Comparison of ENCODE assay signal across 4 cellular contexts in the genomic region with DNA sequence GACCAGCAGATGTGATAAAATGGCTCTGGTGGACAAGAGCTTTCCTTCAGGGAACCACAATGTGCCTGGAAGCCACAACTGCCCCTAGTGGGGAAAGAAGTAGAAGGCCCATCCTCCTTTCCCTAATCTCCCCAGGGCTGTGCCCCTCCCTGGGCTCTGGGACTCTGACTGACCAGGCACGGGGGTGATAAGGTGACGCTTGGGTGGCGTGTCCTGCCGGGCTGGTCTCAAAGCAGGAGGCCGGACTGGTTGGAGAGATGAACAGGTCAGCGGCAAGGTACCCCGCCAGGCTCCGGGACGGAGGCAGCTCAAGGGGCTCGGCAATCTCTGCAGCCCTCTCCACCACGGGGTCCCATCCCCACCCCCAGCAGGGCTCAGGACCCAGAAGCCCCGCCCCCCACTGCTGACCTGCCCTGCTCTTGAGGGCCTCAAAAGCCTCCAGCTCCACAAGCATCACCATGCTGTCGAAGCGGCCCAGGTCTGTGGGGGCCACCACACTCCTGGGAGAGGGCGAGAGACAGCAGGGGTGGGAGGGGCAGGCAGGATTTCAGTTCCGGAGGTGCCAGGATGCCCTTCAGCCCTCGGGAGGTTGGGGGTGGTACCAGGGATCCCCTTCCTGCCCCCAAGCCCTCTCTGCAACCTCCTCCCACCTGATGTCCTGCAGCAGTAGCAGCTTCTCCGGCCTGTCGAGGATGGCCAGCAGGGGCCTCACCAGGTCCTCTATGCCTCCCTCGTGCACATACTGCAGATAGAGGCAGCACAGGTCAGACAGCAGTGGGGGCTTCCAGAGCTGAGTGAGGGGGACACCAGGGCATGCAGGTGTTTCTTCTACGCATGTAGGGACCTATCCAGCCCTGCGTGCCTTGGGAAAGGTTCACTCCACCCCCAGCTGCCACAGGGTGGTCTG. TPM values are rescaled to one million over a fixed set of nuclear protein-coding genes. Genes with fewer than 3 reads are reported as not detected.
DNase-seq lines count a peak whose midpoint lies in the region; ATAC-seq, FAIRE-seq and TF ChIP-seq lines count a peak whose summit lies in the region.

No MANE protein-coding gene starts in this region.

- peaks cover 3 to 31% (median 20%) of the 10 kb centered on the region in 4 donors for H3K4me1 ChIP-seq in transverse colon

- no peak for ATAC-seq in GM21723 (IDR thresholded peaks at IDR 0.05; ENCODE audit: unreplicated experiment)

- intact Hi-C loops in transverse colon (cut with DNase I; ENCODE audit: low total_unique reads) = loop anchor here (10.0 kb wide), 1 partner anchor 47 kb away; a partner anchor contains a TSS

- WGBS in transverse colon (ENCODE audit: low coverage in 1 of 2), 2 donors = 73% methylated on average over 20 of the region's 22 CpGs; no CpG with 5 or more reads in 1 of the 2 donors

- DNase-seq in AG10803 (ENCODE audit: low read depth) (no peak), bronchial epithelial cell (ENCODE audit: low read depth) (no peak), transverse colon (no peak)

- H3K36me3 ChIP-seq in bronchial epithelial cell (ENCODE audit: control insufficient read depth, insufficient read depth, low read length) (no peaks in the 10 kb centered on the region), transverse colon (no peaks in the 10 kb centered on the region)

- no peak for TF ChIP-seq POLR2A in transverse colon (IDR thresholded peaks at IDR 0.05)

- TF ChIP-seq EP300 in transverse colon (IDR thresholded peaks at IDR 0.05; ENCODE audit: low read depth) = no peak

- in situ Hi-C loops in transverse colon (cut with MboI; ENCODE audit: low pct_ligation_motif_present in 1 of 4, low pct_unique_long_range_greater_than_20kb in 1 of 4, low sequenced_read_pairs in 3 of 4) = no loop called here

- H3K27ac ChIP-seq in transverse colon = no peak overlapping the region

- no peaks in the 10 kb centered on the region for H3K9me3 ChIP-seq in transverse colon

- peak; percentile 54 for TF ChIP-seq CTCF in AG10803 (conservative IDR thresholded peaks at IDR 0.05; ENCODE audit: low read length)
- TF ChIP-seq CTCF in bronchial epithelial cell (IDR thresholded peaks at IDR 0.05; ENCODE audit: insufficient read depth, low read length, severe bottlenecking) = peak; percentile 45
- peak in 2 of 5 experiments; percentile 13 to 16 for TF ChIP-seq CTCF in transverse colon (IDR thresholded peaks at IDR 0.05)

- H3K27me3 ChIP-seq in bronchial epithelial cell (ENCODE audit: control insufficient read depth, insufficient read depth, low read length) (no peaks in the 10 kb centered on the region), transverse colon (peaks cover 9% of the 10 kb centered on the region)

- no peak for FAIRE-seq in bronchial epithelial cell (lab: Jason Lieb, UNC)

- no peak overlapping the region for H3K4me3 ChIP-seq in AG10803 (ENCODE audit: low read length)
- no peak overlapping the region for H3K4me3 ChIP-seq in bronchial epithelial cell (ENCODE audit: low read depth, low read length)
- no peak overlapping the region for H3K4me3 ChIP-seq in transverse colon

RNA-seq across cellular contexts. Expression of a gene that starts 12.2 kb away (rescaled TPM):
- 30.0 and 36.5 TPM in 2 replicates for total RNA-seq in bronchial epithelial cell
- total RNA-seq in transverse colon = 10 to 100 TPM; 41.8 to 86.8 (median 56.6) TPM

RNA-seq across cellular contexts. Expression of a gene that starts 19.2 kb away (rescaled TPM):
- total RNA-seq in bronchial epithelial cell (0.13 and 0.26 TPM in 2 replicates), transverse colon (1 to 10 TPM in 1 of 4 donors, under 1 TPM in 2, not detected in 1; 0.27 to 2.0 (median 0.64) TPM)

RNA-seq across cellular contexts. Expression of a gene that starts 19.3 kb away (rescaled TPM):
- 14.0 and 16.1 TPM in 2 replicates for total RNA-seq in bronchial epithelial cell
- total RNA-seq in transverse colon = 100 to 1,000 TPM in 1 of 4 donors, 10 to 100 TPM in 3; 47.8 to 442 (median 53.1) TPM

RNA-seq across cellular contexts. Expression of a gene that starts 24.4 kb away (rescaled TPM):
- total RNA-seq in bronchial epithelial cell (7.9 and 14.7 TPM in 2 replicates), transverse colon (10 to 100 TPM in 1 of 4 donors, 1 to 10 TPM in 3; 1.1 to 12.7 (median 3.3) TPM)

RNA-seq across cellular contexts. Expression of a gene that starts 24.5 kb away (rescaled TPM):
- total RNA-seq in bronchial epithelial cell (47.7 and 73.5 TPM in 2 replicates), transverse colon (100 to 1,000 TPM in 1 of 4 donors, 10 to 100 TPM in 3; 32.5 to 104 (median 77.1) TPM)
